8 cellular contexts compared by ENCODE assay signal in genomic region chr20:62123450-62124118, GRCh38. TPM values are rescaled to one million over a fixed set of nuclear protein-coding genes. Genes with fewer than 3 reads are reported as not detected.
DNase-seq lines count a peak whose midpoint lies in the region; ATAC-seq lines count a peak whose summit lies in the region.

No MANE protein-coding gene starts in this region.

- CTCF ChIA-PET in activated CD4-positive, alpha-beta T cell treated with anti-CD3 and anti-CD28 coated beads, Interleukin-2, amount 10 ng/mL, durations not matched to agents 7 days and 5 days (lab: Charles Lee): no interaction called here
- CTCF ChIA-PET in activated CD4-positive, alpha-beta memory T cell treated with anti-CD3 and anti-CD28 coated beads for 36 hours (lab: Charles Lee): interaction anchor here (0.6 to 3.2 kb wide), 2 partner anchors 11 to 19 kb away, joined by 3 to 16 read pairs; partner anchors contain the start of genes PSMA7 and SS18L1

- DNase-seq in activated CD4-positive, alpha-beta T cell treated with anti-CD3 and anti-CD28 coated beads, Interleukin-2, amount 10 ng/mL, durations not matched to agents 7 days and 5 days: no peak
- no peak for DNase-seq in activated CD4-positive, alpha-beta T cell treated with anti-CD3 and anti-CD28 coated beads for 1 hour
- no peak for DNase-seq in activated CD4-positive, alpha-beta memory T cell treated with anti-CD3 and anti-CD28 coated beads for 36 hours
- DNase-seq in stimulated activated naive CD8-positive, alpha-beta T cell treated with anti-CD3 and anti-CD28 coated beads, Interleukin-15, amount 100 ng/mL, for 72 hours: no peak
- DNase-seq in NOMO-1 treated with DMSO at 0.1 percent for 48 hours (lab: John Stamatoyannopoulos, UW; ENCODE audit: unreplicated experiment): no peak

- H3K27ac Mint-ChIP-seq in activated CD4-positive, alpha-beta T cell treated with anti-CD3 and anti-CD28 coated beads, Interleukin-2, amount 10 ng/mL, durations not matched to agents 7 days and 5 days: peak overlapping the region; percentile 75
- peak overlapping the region; percentile 8 for H3K27ac Mint-ChIP-seq in activated CD4-positive, alpha-beta memory T cell treated with anti-CD3 and anti-CD28 coated beads for 36 hours
- peak overlapping the region in 1 of 2 donors; percentile 67 for H3K27ac Mint-ChIP-seq in stimulated activated naive CD8-positive, alpha-beta T cell treated with anti-CD3 and anti-CD28 coated beads, Interleukin-15, amount 100 ng/mL, for 72 hours

- H3K27me3 ChIP-seq in iPS-18a (ENCODE audit: control insufficient read depth, insufficient read depth, low read length): no peaks in the 10 kb centered on the region

- H3K9ac ChIP-seq in iPS-18a (ENCODE audit: low read length): peak overlapping the region; percentile 34

- no peaks in the 10 kb centered on the region for H3K9me3 ChIP-seq in iPS-18a (ENCODE audit: control insufficient read depth, low read depth, low read length)

- peak overlapping the region; percentile 79 for H3K4me3 Mint-ChIP-seq in activated CD4-positive, alpha-beta T cell treated with anti-CD3 and anti-CD28 coated beads, Interleukin-2, amount 10 ng/mL, durations not matched to agents 7 days and 5 days
- H3K4me3 Mint-ChIP-seq in activated CD4-positive, alpha-beta memory T cell treated with anti-CD3 and anti-CD28 coated beads for 36 hours: peak overlapping the region; percentile 77
- peak overlapping the region; percentile 80 to 90 for H3K4me3 Mint-ChIP-seq in stimulated activated naive CD8-positive, alpha-beta T cell treated with anti-CD3 and anti-CD28 coated beads, Interleukin-15, amount 100 ng/mL, for 72 hours

- no peak for ATAC-seq in stimulated activated naive CD8-positive, alpha-beta T cell treated with anti-CD3 and anti-CD28 coated beads, Interleukin-15, amount 100 ng/mL, for 72 hours
- ATAC-seq in HG02571 (IDR thresholded peaks at IDR 0.05; ENCODE audit: unreplicated experiment) (no peak), GM19035 (IDR thresholded peaks at IDR 0.05; ENCODE audit: unreplicated experiment) (no peak)

- H3K27me3 Mint-ChIP-seq in activated CD4-positive, alpha-beta T cell treated with anti-CD3 and anti-CD28 coated beads, Interleukin-2, amount 10 ng/mL, durations not matched to agents 7 days and 5 days: no peaks in the 10 kb centered on the region
- H3K27me3 Mint-ChIP-seq in activated CD4-positive, alpha-beta memory T cell treated with anti-CD3 and anti-CD28 coated beads for 36 hours: no peaks in the 10 kb centered on the region
- H3K27me3 Mint-ChIP-seq in stimulated activated naive CD8-positive, alpha-beta T cell treated with anti-CD3 and anti-CD28 coated beads, Interleukin-15, amount 100 ng/mL, for 72 hours: no peaks in the 10 kb centered on the region

- peaks cover 5% of the 10 kb centered on the region for H3K4me1 ChIP-seq in iPS-18a (ENCODE audit: control insufficient read depth, low read depth, low read length)

- peaks cover 43% of the 10 kb centered on the region for H3K36me3 Mint-ChIP-seq in activated CD4-positive, alpha-beta T cell treated with anti-CD3 and anti-CD28 coated beads, Interleukin-2, amount 10 ng/mL, durations not matched to agents 7 days and 5 days (ENCODE audit: low read depth)
- peaks cover 30% of the 10 kb centered on the region for H3K36me3 Mint-ChIP-seq in activated CD4-positive, alpha-beta memory T cell treated with anti-CD3 and anti-CD28 coated beads for 36 hours

- H3K4me3 ChIP-seq in iPS-18a (ENCODE audit: low read length): peak overlapping the region; percentile 69

- peaks cover 40% of the 10 kb centered on the region for H3K4me1 Mint-ChIP-seq in activated CD4-positive, alpha-beta T cell treated with anti-CD3 and anti-CD28 coated beads, Interleukin-2, amount 10 ng/mL, durations not matched to agents 7 days and 5 days
- H3K4me1 Mint-ChIP-seq in activated CD4-positive, alpha-beta memory T cell treated with anti-CD3 and anti-CD28 coated beads for 36 hours (ENCODE audit: low read depth): peaks cover 39% of the 10 kb centered on the region
- H3K4me1 Mint-ChIP-seq in stimulated activated naive CD8-positive, alpha-beta T cell treated with anti-CD3 and anti-CD28 coated beads, Interleukin-15, amount 100 ng/mL, for 72 hours: peaks cover 55% of the 10 kb centered on the region

- POLR2A ChIA-PET in activated CD4-positive, alpha-beta T cell treated with anti-CD3 and anti-CD28 coated beads, Interleukin-2, amount 10 ng/mL, durations not matched to agents 7 days and 5 days (lab: Charles Lee): no interaction called here
- POLR2A ChIA-PET in activated CD4-positive, alpha-beta memory T cell treated with anti-CD3 and anti-CD28 coated beads for 36 hours (lab: Charles Lee): interaction anchor here (0.7 to 1.7 kb wide), 2 partner anchors 12 to 57 kb away, joined by 5 to 6 read pairs; partner anchors contain the start of gene TAF4

- peaks cover 45% of the 10 kb centered on the region for H3K36me3 ChIP-seq in iPS-18a (ENCODE audit: control insufficient read depth, low read depth, low read length)

- H3K27ac ChIP-seq in iPS-18a (ENCODE audit: low read length): no peak overlapping the region

- intact Hi-C loops in activated CD4-positive, alpha-beta memory T cell treated with anti-CD3 and anti-CD28 coated beads for 36 hours (cut with micrococcal nuclease): loop anchor here (5.0 kb wide), 1 partner anchor 111 kb away; no protein-coding TSS in a partner anchor

- H3K9me3 Mint-ChIP-seq in activated CD4-positive, alpha-beta T cell treated with anti-CD3 and anti-CD28 coated beads, Interleukin-2, amount 10 ng/mL, durations not matched to agents 7 days and 5 days: no peaks in the 10 kb centered on the region
- H3K9me3 Mint-ChIP-seq in activated CD4-positive, alpha-beta memory T cell treated with anti-CD3 and anti-CD28 coated beads for 36 hours: no peaks in the 10 kb centered on the region
- no peaks in the 10 kb centered on the region for H3K9me3 Mint-ChIP-seq in stimulated activated naive CD8-positive, alpha-beta T cell treated with anti-CD3 and anti-CD28 coated beads, Interleukin-15, amount 100 ng/mL, for 72 hours

RNA-seq across cellular contexts. Expression of gene LSM14B, which starts 1.3 kb away (rescaled TPM):
- 10 to 100 TPM; 42.6 to 47.1 TPM for total RNA-seq in activated CD4-positive, alpha-beta T cell treated with anti-CD3 and anti-CD28 coated beads, Interleukin-2, amount 10 ng/mL, durations not matched to agents 7 days and 5 days
- 10 to 100 TPM; 33.4 to 35.1 TPM for total RNA-seq in activated CD4-positive, alpha-beta memory T cell treated with anti-CD3 and anti-CD28 coated beads for 36 hours

RNA-seq across cellular contexts. Expression of gene PSMA7, which starts 19.6 kb away (rescaled TPM):
- 100 to 1,000 TPM; 250 to 306 TPM for total RNA-seq in activated CD4-positive, alpha-beta T cell treated with anti-CD3 and anti-CD28 coated beads, Interleukin-2, amount 10 ng/mL, durations not matched to agents 7 days and 5 days
- 100 to 1,000 TPM; 301 to 316 TPM for total RNA-seq in activated CD4-positive, alpha-beta memory T cell treated with anti-CD3 and anti-CD28 coated beads for 36 hours

RNA-seq across cellular contexts. Expression of gene SS18L1, which starts 20.0 kb away (rescaled TPM):
- total RNA-seq in activated CD4-positive, alpha-beta T cell treated with anti-CD3 and anti-CD28 coated beads, Interleukin-2, amount 10 ng/mL, durations not matched to agents 7 days and 5 days: 10 to 100 TPM; 17.3 to 19.7 TPM
- total RNA-seq in activated CD4-positive, alpha-beta memory T cell treated with anti-CD3 and anti-CD28 coated beads for 36 hours: 10 to 100 TPM; 13.7 to 15.2 TPM

RNA-seq across cellular contexts. Expression of gene TAF4, which starts 57.9 kb away (rescaled TPM):
- total RNA-seq in activated CD4-positive, alpha-beta T cell treated with anti-CD3 and anti-CD28 coated beads, Interleukin-2, amount 10 ng/mL, durations not matched to agents 7 days and 5 days: 10 to 100 TPM; 24.2 to 32.0 TPM
- 10 to 100 TPM; 15.3 to 17.0 TPM for total RNA-seq in activated CD4-positive, alpha-beta memory T cell treated with anti-CD3 and anti-CD28 coated beads for 36 hours

RNA-seq across cellular contexts. Expression of gene MTG2, which starts 59.2 kb away (rescaled TPM):
- 10 to 100 TPM; 33.6 to 37.3 TPM for total RNA-seq in activated CD4-positive, alpha-beta T cell treated with anti-CD3 and anti-CD28 coated beads, Interleukin-2, amount 10 ng/mL, durations not matched to agents 7 days and 5 days
- 10 to 100 TPM; 31.4 to 32.5 TPM for total RNA-seq in activated CD4-positive, alpha-beta memory T cell treated with anti-CD3 and anti-CD28 coated beads for 36 hours
